Comparison of ENCODE assay signal across 1 cellular context in the genomic region with DNA sequence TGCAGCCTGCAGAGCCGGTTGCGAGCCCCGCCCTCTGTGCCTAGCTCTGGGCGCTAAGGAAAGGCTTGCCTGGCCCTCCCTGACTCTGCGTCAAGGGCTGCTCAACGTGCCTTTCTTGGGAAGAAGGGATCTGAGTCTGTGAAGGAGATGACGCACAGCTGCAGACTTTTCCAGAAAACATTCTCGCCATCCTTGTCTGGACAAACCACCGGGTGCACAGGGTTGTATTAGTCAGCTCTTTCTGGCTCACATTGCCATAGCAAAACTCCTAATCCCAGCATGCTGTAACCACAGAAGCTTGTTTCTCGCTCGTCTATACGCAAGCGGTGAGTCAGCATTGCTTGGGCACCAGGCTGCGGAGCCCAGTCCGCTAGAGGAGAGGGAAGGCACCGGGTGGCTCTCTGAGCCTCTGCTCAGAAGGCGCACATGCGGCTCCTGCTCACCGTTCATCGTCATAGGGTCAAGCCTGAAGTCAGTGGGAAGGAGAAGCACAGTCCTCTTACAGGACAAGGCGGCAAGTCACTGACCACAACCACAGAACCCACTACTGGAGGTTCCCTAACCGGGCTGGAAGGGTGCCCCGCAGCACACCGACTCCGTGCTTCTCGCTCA.
TF ChIP-seq lines count a peak whose summit lies in the region.

No MANE protein-coding gene starts in this region.

TF ChIP-seq in HCT116, 20 proteins besides CTCF, POLR2A, EP300 and RAD21 (continued from another document):
- TF ChIP-seq, protein P1, sequence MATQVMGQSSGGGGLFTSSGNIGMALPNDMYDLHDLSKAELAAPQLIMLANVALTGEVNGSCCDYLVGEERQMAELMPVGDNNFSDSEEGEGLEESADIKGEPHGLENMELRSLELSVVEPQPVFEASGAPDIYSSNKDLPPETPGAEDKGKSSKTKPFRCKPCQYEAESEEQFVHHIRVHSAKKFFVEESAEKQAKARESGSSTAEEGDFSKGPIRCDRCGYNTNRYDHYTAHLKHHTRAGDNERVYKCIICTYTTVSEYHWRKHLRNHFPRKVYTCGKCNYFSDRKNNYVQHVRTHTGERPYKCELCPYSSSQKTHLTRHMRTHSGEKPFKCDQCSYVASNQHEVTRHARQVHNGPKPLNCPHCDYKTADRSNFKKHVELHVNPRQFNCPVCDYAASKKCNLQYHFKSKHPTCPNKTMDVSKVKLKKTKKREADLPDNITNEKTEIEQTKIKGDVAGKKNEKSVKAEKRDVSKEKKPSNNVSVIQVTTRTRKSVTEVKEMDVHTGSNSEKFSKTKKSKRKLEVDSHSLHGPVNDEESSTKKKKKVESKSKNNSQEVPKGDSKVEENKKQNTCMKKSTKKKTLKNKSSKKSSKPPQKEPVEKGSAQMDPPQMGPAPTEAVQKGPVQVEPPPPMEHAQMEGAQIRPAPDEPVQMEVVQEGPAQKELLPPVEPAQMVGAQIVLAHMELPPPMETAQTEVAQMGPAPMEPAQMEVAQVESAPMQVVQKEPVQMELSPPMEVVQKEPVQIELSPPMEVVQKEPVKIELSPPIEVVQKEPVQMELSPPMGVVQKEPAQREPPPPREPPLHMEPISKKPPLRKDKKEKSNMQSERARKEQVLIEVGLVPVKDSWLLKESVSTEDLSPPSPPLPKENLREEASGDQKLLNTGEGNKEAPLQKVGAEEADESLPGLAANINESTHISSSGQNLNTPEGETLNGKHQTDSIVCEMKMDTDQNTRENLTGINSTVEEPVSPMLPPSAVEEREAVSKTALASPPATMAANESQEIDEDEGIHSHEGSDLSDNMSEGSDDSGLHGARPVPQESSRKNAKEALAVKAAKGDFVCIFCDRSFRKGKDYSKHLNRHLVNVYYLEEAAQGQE (IDR thresholded peaks at IDR 0.05; ENCODE audit: low read depth) = no peak
- TF ChIP-seq ZBTB33 (IDR thresholded peaks at IDR 0.05; ENCODE audit: extremely low read depth, insufficient replicate concordance, low read length) (no peak), SRF (IDR thresholded peaks at IDR 0.05; ENCODE audit: low read depth) (peak; percentile 77), EZH2phosphoT487 (IDR thresholded peaks at IDR 0.05; ENCODE audit: borderline replicate concordance) (no peak), ZFX (IDR thresholded peaks at IDR 0.05) (no peak), ELF1 (IDR thresholded peaks at IDR 0.05; ENCODE audit: borderline replicate concordance, low read depth) (no peak), ATF3 (IDR thresholded peaks at IDR 0.05) (no peak)
